In genomic region chr4:84965558-84966381, GRCh38 we compare ENCODE assay signal across 1 cellular context.
TF ChIP-seq lines count a peak whose summit lies in the region.

No MANE protein-coding gene starts in this region.

TF ChIP-seq in HepG2, 621 proteins besides CTCF, POLR2A, EP300 and RAD21 (continued from another document):
- TF ChIP-seq SPEN (CRISPR knock-in tag; IDR thresholded peaks at IDR 0.05; ENCODE audit: low read depth) (peak; percentile 39; the same call in 1 of the 2 replicates), ZNF350 (CRISPR knock-in tag; IDR thresholded peaks at IDR 0.05; ENCODE audit: borderline replicate concordance, low read depth) (no peak), HNRNPLL (IDR thresholded peaks at IDR 0.05; ENCODE audit: low read depth, low read length, poor library complexity, severe bottlenecking) (peak; percentile 60)
TF ChIP-seq in HepG2: peak in this region for 93.
